11 cellular contexts compared by ENCODE assay signal in genomic region chr6:75084872-75085381, GRCh38.
A peak's percentile ranks its signal among the peaks of the same experiment; 100 is the strongest.
DNase-seq lines count a peak whose midpoint lies in the region; ATAC-seq and TF ChIP-seq lines count a peak whose summit lies in the region.
"Had no signal": no experiment of that assay in that cellular context is flagged by ENCODE, and none has a peak within 500 bp of the region (broad histone marks: within the 10 kb centered on the region; RNA-seq: fewer than 3 reads in every experiment).

No MANE protein-coding gene starts in this region.

- 25 to 32% methylated on average over 33 of the region's 33 CpGs for WGBS in heart right ventricle, 2 donors
- WGBS in aorta, 2 donors: 33 to 43% methylated on average over 33 of the region's 33 CpGs

- H3K9me3 ChIP-seq in heart right ventricle: no peaks in the 10 kb centered on the region
- no peaks in the 10 kb centered on the region for H3K9me3 ChIP-seq in neural cell (ENCODE audit: low read length)
- no peaks in the 10 kb centered on the region for H3K9me3 ChIP-seq in aorta (ENCODE audit: control insufficient read depth, low read length)

- H3K4me3 ChIP-seq in heart right ventricle: peak overlapping the region in 5 of 10 donors; percentile 2 to 43 (median 40)
- peak overlapping the region; percentile 64 for H3K4me3 ChIP-seq in neural cell (ENCODE audit: low read length)
- peak overlapping the region in 1 of 2 donors; percentile 26 for H3K4me3 ChIP-seq in aorta (ENCODE audit: low read length in 2 of 2)

- no peak for TF ChIP-seq CTCF in heart right ventricle (IDR thresholded peaks at IDR 0.05)
- TF ChIP-seq CTCF in neural cell (IDR thresholded peaks at IDR 0.05; ENCODE audit: poor library complexity, severe bottlenecking): no peak

- ATAC-seq in heart right ventricle (peak in 3 of 8 donors; percentile 25 to 81 (median 48)), left ventricle myocardium superior (no peak), aorta (ENCODE audit: low FRiP score) (peak; percentile 53), HG02973 (IDR thresholded peaks at IDR 0.05; ENCODE audit: unreplicated experiment) (no peak)
- ATAC-seq: activated T-helper 17 cell treated with anti-CD3 and anti-CD28 coated beads, Interleukin-2, amount 50 U/mL, for 72 hours had no signal

- no peak for TF ChIP-seq EP300 in neural cell (conservative IDR thresholded peaks at IDR 0.05; ENCODE audit: poor library complexity, severe bottlenecking)

- H3K27ac ChIP-seq in heart right ventricle (no peak overlapping the region), neural cell (ENCODE audit: low read length) (no peak overlapping the region), aorta (ENCODE audit: low read depth in 1 of 2, low read length in 2 of 2) (no peak overlapping the region)

- intact Hi-C loops in heart right ventricle (cut with DNase I) (no loop called here), left ventricle myocardium superior (cut with micrococcal nuclease) (no loop called here), aorta (cut with DNase I) (no loop called here)
- intact Hi-C loops in activated naive CD4-positive, alpha-beta T cell treated with anti-CD3 and anti-CD28 coated beads for 36 hours (cut with micrococcal nuclease): no loop called here

- no peak overlapping the region for H2AFZ ChIP-seq in neural cell (ENCODE audit: low read depth, low read length)

- no peak for TF ChIP-seq RAD21 in neural cell (conservative IDR thresholded peaks at IDR 0.05)

- CTCF ChIA-PET in activated naive CD4-positive, alpha-beta T cell treated with anti-CD3 and anti-CD28 coated beads for 36 hours (lab: Charles Lee): interaction anchor here (0.6 to 1.1 kb wide), 2 partner anchors 116 to 122 kb away, joined by 3 to 4 read pairs; no protein-coding TSS in a partner anchor

- no peaks in the 10 kb centered on the region for H4K20me1 ChIP-seq in neural cell (ENCODE audit: insufficient read depth)

- H3F3A ChIP-seq in neural cell (ENCODE audit: insufficient read depth, low read length, poor library complexity, severe bottlenecking): no peaks in the 10 kb centered on the region

- H3K79me2 ChIP-seq in neural cell (replicated peaks; ENCODE audit: insufficient read depth, low read length): no peaks in the 10 kb centered on the region

- H3K4me3 Mint-ChIP-seq in activated naive CD4-positive, alpha-beta T cell treated with anti-CD3 and anti-CD28 coated beads for 36 hours: no peak overlapping the region
- H3K4me3 Mint-ChIP-seq: activated T-helper 17 cell treated with anti-CD3 and anti-CD28 coated beads, Interleukin-2, amount 50 U/mL, for 72 hours; T-helper 1 cell treated with Interleukin-12 subunit alpha and Interleukin-12 subunit beta and Interleukin-4 antibody, amounts not matched to agents 30 μg/mL and 1 μg/mL, for 36 hours had no signal

- H3K27me3 ChIP-seq in heart right ventricle (peaks cover 0 to 16% (median 0%) of the 10 kb centered on the region in 7 donors), neural cell (ENCODE audit: insufficient read depth, low read depth, low read length) (no peaks in the 10 kb centered on the region), aorta (ENCODE audit: control insufficient read depth in 1 of 2, insufficient read depth in 2 of 2, low read length in 1 of 2) (no peaks in the 10 kb centered on the region)

- H3K4me1 Mint-ChIP-seq in activated naive CD4-positive, alpha-beta T cell treated with anti-CD3 and anti-CD28 coated beads for 36 hours (ENCODE audit: low read depth): peaks cover 7% of the 10 kb centered on the region
- H3K4me1 Mint-ChIP-seq: activated T-helper 17 cell treated with anti-CD3 and anti-CD28 coated beads, Interleukin-2, amount 50 U/mL, for 72 hours had no signal

- DNase-seq in heart right ventricle (peak; percentile 7 to 13), left ventricle myocardium superior (no peak), foreskin melanocyte (peak; percentile 14), aorta (peak in 1 of 2 donors; percentile 44), OCI-M1 (lab: John Stamatoyannopoulos, UW) (no peak)
- DNase-seq in activated naive CD4-positive, alpha-beta T cell treated with anti-CD3 and anti-CD28 coated beads for 36 hours: no peak
- DNase-seq: NCI-H2171 treated with DMSO at 0.1 percent for 48 hours had no signal

- H3K4me2 ChIP-seq in neural cell (ENCODE audit: low read length): no peak overlapping the region

- H3K36me3 ChIP-seq in heart right ventricle (peaks cover 0 to 36% (median 5%) of the 10 kb centered on the region in 9 donors), neural cell (ENCODE audit: insufficient read depth, low read length) (no peaks in the 10 kb centered on the region), aorta (ENCODE audit: control insufficient read depth in 1 of 2, insufficient read depth in 2 of 2, low read length in 1 of 2) (peaks cover 2 to 3% of the 10 kb centered on the region in 2 donors)

- no peaks in the 10 kb centered on the region for H3K9me3 Mint-ChIP-seq in activated naive CD4-positive, alpha-beta T cell treated with anti-CD3 and anti-CD28 coated beads for 36 hours
- H3K9me3 Mint-ChIP-seq: activated T-helper 17 cell treated with anti-CD3 and anti-CD28 coated beads, Interleukin-2, amount 50 U/mL, for 72 hours; T-helper 1 cell treated with Interleukin-12 subunit alpha and Interleukin-12 subunit beta and Interleukin-4 antibody, amounts not matched to agents 30 μg/mL and 1 μg/mL, for 36 hours had no signal

- H3K9ac ChIP-seq in neural cell (ENCODE audit: low read length): peak overlapping the region; percentile 18

- no peak overlapping the region for H3K27ac Mint-ChIP-seq in activated naive CD4-positive, alpha-beta T cell treated with anti-CD3 and anti-CD28 coated beads for 36 hours
- H3K27ac Mint-ChIP-seq: activated T-helper 17 cell treated with anti-CD3 and anti-CD28 coated beads, Interleukin-2, amount 50 U/mL, for 72 hours; T-helper 1 cell treated with Interleukin-12 subunit alpha and Interleukin-12 subunit beta and Interleukin-4 antibody, amounts not matched to agents 30 μg/mL and 1 μg/mL, for 36 hours had no signal

- H3K27me3 Mint-ChIP-seq in activated naive CD4-positive, alpha-beta T cell treated with anti-CD3 and anti-CD28 coated beads for 36 hours (ENCODE audit: low read depth): peaks cover 17% of the 10 kb centered on the region

- no peaks in the 10 kb centered on the region for H3K36me3 Mint-ChIP-seq in activated naive CD4-positive, alpha-beta T cell treated with anti-CD3 and anti-CD28 coated beads for 36 hours (ENCODE audit: low read depth)

- H3K9me2 ChIP-seq in neural cell (ENCODE audit: insufficient read depth, low read length): no peaks in the 10 kb centered on the region

- no peaks in the 10 kb centered on the region for H3K4me1 ChIP-seq in heart right ventricle
- no peaks in the 10 kb centered on the region for H3K4me1 ChIP-seq in aorta (ENCODE audit: control insufficient read depth in 1 of 2, insufficient read depth in 2 of 2, low read length in 2 of 2)

TF ChIP-seq in neural cell, 6 proteins besides CTCF, POLR2A, EP300 and RAD21:
- TF ChIP-seq TAF1 (IDR thresholded peaks at IDR 0.05; ENCODE audit: low read depth): no peak
- no peak for TF ChIP-seq POLR2AphosphoS5 (IDR thresholded peaks at IDR 0.05)
- TF ChIP-seq MXI1 (conservative IDR thresholded peaks at IDR 0.05; ENCODE audit: poor library complexity, severe bottlenecking): no peak
- TF ChIP-seq, protein P1, sequence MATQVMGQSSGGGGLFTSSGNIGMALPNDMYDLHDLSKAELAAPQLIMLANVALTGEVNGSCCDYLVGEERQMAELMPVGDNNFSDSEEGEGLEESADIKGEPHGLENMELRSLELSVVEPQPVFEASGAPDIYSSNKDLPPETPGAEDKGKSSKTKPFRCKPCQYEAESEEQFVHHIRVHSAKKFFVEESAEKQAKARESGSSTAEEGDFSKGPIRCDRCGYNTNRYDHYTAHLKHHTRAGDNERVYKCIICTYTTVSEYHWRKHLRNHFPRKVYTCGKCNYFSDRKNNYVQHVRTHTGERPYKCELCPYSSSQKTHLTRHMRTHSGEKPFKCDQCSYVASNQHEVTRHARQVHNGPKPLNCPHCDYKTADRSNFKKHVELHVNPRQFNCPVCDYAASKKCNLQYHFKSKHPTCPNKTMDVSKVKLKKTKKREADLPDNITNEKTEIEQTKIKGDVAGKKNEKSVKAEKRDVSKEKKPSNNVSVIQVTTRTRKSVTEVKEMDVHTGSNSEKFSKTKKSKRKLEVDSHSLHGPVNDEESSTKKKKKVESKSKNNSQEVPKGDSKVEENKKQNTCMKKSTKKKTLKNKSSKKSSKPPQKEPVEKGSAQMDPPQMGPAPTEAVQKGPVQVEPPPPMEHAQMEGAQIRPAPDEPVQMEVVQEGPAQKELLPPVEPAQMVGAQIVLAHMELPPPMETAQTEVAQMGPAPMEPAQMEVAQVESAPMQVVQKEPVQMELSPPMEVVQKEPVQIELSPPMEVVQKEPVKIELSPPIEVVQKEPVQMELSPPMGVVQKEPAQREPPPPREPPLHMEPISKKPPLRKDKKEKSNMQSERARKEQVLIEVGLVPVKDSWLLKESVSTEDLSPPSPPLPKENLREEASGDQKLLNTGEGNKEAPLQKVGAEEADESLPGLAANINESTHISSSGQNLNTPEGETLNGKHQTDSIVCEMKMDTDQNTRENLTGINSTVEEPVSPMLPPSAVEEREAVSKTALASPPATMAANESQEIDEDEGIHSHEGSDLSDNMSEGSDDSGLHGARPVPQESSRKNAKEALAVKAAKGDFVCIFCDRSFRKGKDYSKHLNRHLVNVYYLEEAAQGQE (IDR thresholded peaks at IDR 0.05; ENCODE audit: borderline replicate concordance): no peak
- TF ChIP-seq SMC3 (conservative IDR thresholded peaks at IDR 0.05; ENCODE audit: poor library complexity): no peak
- no peak for TF ChIP-seq EZH2 (IDR thresholded peaks at IDR 0.05; ENCODE audit: borderline replicate concordance, insufficient read depth, low read length, poor library complexity, severe bottlenecking)

Comparison
In these comparisons a context has a peak if more than half of its experiments do, and no peak if none do; other contexts are left out.
1. DNase-seq: peak in heart right ventricle (2 of 2) and foreskin melanocyte (single experiment); none in left ventricle myocardium superior (single experiment), OCI-M1 (single experiment) and activated naive CD4-positive, alpha-beta T cell treated with anti-CD3 and anti-CD28 coated beads for 36 hours (single experiment).